ENCODE assay signal across 1 cellular context in genomic region chr1:54764132-54764921, GRCh38.
TF ChIP-seq lines count a peak whose summit lies in the region.

Gene PARS2 (minus strand): TSS chr1:54764523. CDS start chr1:54759161, 5,362 bp downstream.

TF ChIP-seq in K562, 482 proteins besides CTCF, POLR2A, EP300 and RAD21 (continued from another document and continues in another):
- TF ChIP-seq CEBPZ (IDR thresholded peaks at IDR 0.05; ENCODE audit: borderline replicate concordance, low read depth, low read length) (no peak), FOXK1 (CRISPR knock-in tag; IDR thresholded peaks at IDR 0.05; ENCODE audit: borderline replicate concordance) (peak; percentile 60; the same call in 1 of the 2 replicates), ELK3 (CRISPR knock-in tag; IDR thresholded peaks at IDR 0.05) (no peak), ETS2 (tag; IDR thresholded peaks at IDR 0.05; ENCODE audit: borderline replicate concordance, poor library complexity, severe bottlenecking) (no peak), DIDO1 (tag; IDR thresholded peaks at IDR 0.05; ENCODE audit: low read depth) (0 out of 2 replicates have a peak, but pooled peaks have one; percentile 46), CBX1 (IDR thresholded peaks at IDR 0.05; ENCODE audit: low read depth) (no peak), HMGXB4 (CRISPR knock-in tag; IDR thresholded peaks at IDR 0.05) (peak; percentile 82; the same call in 1 of the 2 replicates), KDM1A (IDR thresholded peaks at IDR 0.05) (no peak), HNRNPL (IDR thresholded peaks at IDR 0.05; ENCODE audit: low read depth, low read length) (no peak), PML (IDR thresholded peaks at IDR 0.05; ENCODE audit: low read length) (peak; percentile 41; the same call in 1 of the 2 replicates), MAFF (IDR thresholded peaks at IDR 0.05; ENCODE audit: low read length) (peak; percentile 26; the same call in 1 of the 2 replicates), NELFE (IDR thresholded peaks at IDR 0.05; ENCODE audit: insufficient read depth, insufficient read length) (no peak), TCF15 (CRISPR knock-in tag; IDR thresholded peaks at IDR 0.05) (no peak), ZEB2 (IDR thresholded peaks at IDR 0.05) (no peak), RFX1 (IDR thresholded peaks at IDR 0.05) (peak; percentile 100), POLR2H (tag; IDR thresholded peaks at IDR 0.05; ENCODE audit: low read depth) (peak; percentile 63; the same call in 1 of the 2 replicates), ZKSCAN1 (IDR thresholded peaks at IDR 0.05; ENCODE audit: low read depth, low read length) (no peak), ZNF277 (CRISPR knock-in tag; IDR thresholded peaks at IDR 0.05; ENCODE audit: borderline replicate concordance) (no peak), ZNF133 (CRISPR knock-in tag; IDR thresholded peaks at IDR 0.05) (no peak), IFI16 (CRISPR knock-in tag; IDR thresholded peaks at IDR 0.05) (no peak), GATAD2B (IDR thresholded peaks at IDR 0.05; ENCODE audit: borderline replicate concordance) (no peak), GMEB1 (CRISPR knock-in tag; IDR thresholded peaks at IDR 0.05) (peak; percentile 70), ETS1 (conservative IDR thresholded peaks at IDR 0.05; ENCODE audit: control insufficient read depth, low read depth, low read length) (no peak), ZNF766 (CRISPR knock-in tag; conservative IDR thresholded peaks at IDR 0.05) (no peak), NR2C2 (CRISPR knock-in tag; IDR thresholded peaks at IDR 0.05) (peak; percentile 51; the same call in 1 of the 2 replicates), NR2C2 (tag; IDR thresholded peaks at IDR 0.05) (peak; percentile 91), NBN (IDR thresholded peaks at IDR 0.05; ENCODE audit: low read depth) (no peak), FOXP4 (CRISPR knock-in tag; IDR thresholded peaks at IDR 0.05; ENCODE audit: borderline replicate concordance) (no peak), BACH1 (tag; IDR thresholded peaks at IDR 0.05) (no peak), RBFOX2 (IDR thresholded peaks at IDR 0.05; ENCODE audit: low read depth, low read length) (peak; percentile 97), TEAD4 (IDR thresholded peaks at IDR 0.05; ENCODE audit: low read length) (0 out of 2 replicates have a peak, but pooled peaks have one; percentile 7), TEAD4 (CRISPR knock-in tag; IDR thresholded peaks at IDR 0.05; ENCODE audit: borderline replicate concordance) (no peak), ZNF644 (tag; IDR thresholded peaks at IDR 0.05; ENCODE audit: low read depth) (no peak), ZNF583 (CRISPR knock-in tag; IDR thresholded peaks at IDR 0.05) (peak; percentile 53; the same call in 1 of the 2 replicates), CHD4 (IDR thresholded peaks at IDR 0.05; ENCODE audit: insufficient read depth, insufficient replicate concordance, low read depth, low read length, poor library complexity, severe bottlenecking) (no peak), ZBTB11 (CRISPR knock-in tag; IDR thresholded peaks at IDR 0.05) (peak in 1 of 3 experiments; percentile 84; a peak in 2 of 6 replicates), ZNF121 (CRISPR knock-in tag; conservative IDR thresholded peaks at IDR 0.05) (no peak), ETV5 (CRISPR knock-in tag; IDR thresholded peaks at IDR 0.05; ENCODE audit: low read depth) (no peak), IRF9 (tag; IDR thresholded peaks at IDR 0.05) (no peak), ZNF263 (CRISPR knock-in tag; IDR thresholded peaks at IDR 0.05; ENCODE audit: borderline replicate concordance) (no peak), RB1 (IDR thresholded peaks at IDR 0.05; ENCODE audit: low read depth) (peak; percentile 72; the same call in 1 of the 2 replicates), ZNF398 (CRISPR knock-in tag; IDR thresholded peaks at IDR 0.05) (no peak), ZKSCAN8 (CRISPR knock-in tag; IDR thresholded peaks at IDR 0.05) (no peak), NFE2L1 (tag; IDR thresholded peaks at IDR 0.05; ENCODE audit: borderline replicate concordance, low read depth) (no peak), SRSF7 (optimal IDR thresholded peaks at IDR 0.05; ENCODE audit: low read depth, low read length) (no peak)
